ENCODE assay signal across 11 cellular contexts in the genomic region with DNA sequence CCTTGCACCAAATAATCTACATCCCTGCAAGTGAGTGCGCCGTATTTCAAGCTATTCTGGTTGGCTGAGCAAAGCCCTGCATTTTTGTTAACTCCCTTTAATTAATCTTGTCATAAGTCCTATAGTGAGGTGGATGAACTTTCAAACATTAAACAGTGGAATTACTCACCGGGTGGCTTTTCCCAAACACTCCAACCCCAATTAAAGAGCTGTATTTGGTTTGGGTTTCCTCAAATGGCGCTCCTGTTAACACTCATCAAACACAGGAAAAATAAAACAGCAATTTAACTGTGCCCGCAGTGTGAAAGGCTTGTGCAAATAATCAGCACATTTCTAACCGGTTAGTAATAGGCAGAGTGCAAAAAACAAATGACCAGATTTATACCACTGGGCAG.
A peak's percentile ranks its signal among the peaks of the same experiment; 100 is the strongest.
DNase-seq lines count a peak whose midpoint lies in the region; ATAC-seq and TF ChIP-seq lines count a peak whose summit lies in the region.
"Had no signal": no experiment of that assay in that cellular context is flagged by ENCODE, and none has a peak within 500 bp of the region (broad histone marks: within the 10 kb centered on the region; RNA-seq: fewer than 3 reads in every experiment).

No MANE protein-coding gene starts in this region.

- H3K27me3 ChIP-seq in PC-3 (ENCODE audit: low read length) (no peaks in the 10 kb centered on the region), fibroblast of lung (ENCODE audit: control insufficient read depth, insufficient read depth, low read length) (no peaks in the 10 kb centered on the region), H9 (ENCODE audit: insufficient read depth, low read length) (no peaks in the 10 kb centered on the region)

- peak; percentile 5 for DNase-seq in HFFc6
- no peak for DNase-seq in PC-3
- no peak for DNase-seq in fibroblast of lung (ENCODE audit: low read depth in 2 of 2)
- peak; percentile 86 for DNase-seq in retinal pigment epithelial cell (ENCODE audit: low read depth)
- no peak for DNase-seq in NCI-H524 (lab: John Stamatoyannopoulos, UW)
- DNase-seq in natural killer cell = no peak
- DNase-seq in H9 = no peak
- DNase-seq: activated CD4-positive, alpha-beta T cell treated with anti-CD3 and anti-CD28 coated beads, Interleukin-2, amount 50 U/mL, for 48 hours; cerebellar nuclear complex; naive thymus-derived CD4-positive, alpha-beta T cell had no signal

- H3K4me2 ChIP-seq in PC-3 (ENCODE audit: low read length) (peak overlapping the region; percentile 82), fibroblast of lung (ENCODE audit: extremely low read depth, insufficient read depth, low read length) (no peak overlapping the region), H9 (ENCODE audit: insufficient read depth, insufficient read length, low read length) (no peak overlapping the region)

- no peak overlapping the region for H3K23ac ChIP-seq in H9 (ENCODE audit: insufficient read length, low read depth, low read length)

- H3K18ac ChIP-seq in H9 (ENCODE audit: insufficient read length, low read depth, low read length) = no peak overlapping the region

- H3K9me2 ChIP-seq in PC-3 (replicated peaks; ENCODE audit: low read length) = no peaks in the 10 kb centered on the region

- no peak overlapping the region for H2BK12ac ChIP-seq in H9 (ENCODE audit: insufficient read length, low read depth, low read length)

- H3K27me3 Mint-ChIP-seq in HFFc6 (ENCODE audit: insufficient read depth) = peaks cover 7% of the 10 kb centered on the region
- H3K27me3 Mint-ChIP-seq in natural killer cell (ENCODE audit: low read depth in 2 of 2) = no peaks in the 10 kb centered on the region
- no peaks in the 10 kb centered on the region for H3K27me3 Mint-ChIP-seq in H9 (ENCODE audit: low read depth)
- H3K27me3 Mint-ChIP-seq: naive thymus-derived CD4-positive, alpha-beta T cell had no signal

- H3K36me3 Mint-ChIP-seq in HFFc6 (ENCODE audit: low read depth) = no peaks in the 10 kb centered on the region
- H3K36me3 Mint-ChIP-seq in natural killer cell = no peaks in the 10 kb centered on the region
- H3K36me3 Mint-ChIP-seq in H9 (ENCODE audit: insufficient read depth in 1 of 3, low read depth in 3 of 3) = peaks cover 0 to 11% (median 3%) of the 10 kb centered on the region in 3 experiments; a peak in 3 of 7 replicates
- H3K36me3 Mint-ChIP-seq: naive thymus-derived CD4-positive, alpha-beta T cell had no signal

- no peaks in the 10 kb centered on the region for H3K79me1 ChIP-seq in H9 (ENCODE audit: insufficient read depth, low read depth, low read length, poor library complexity, severe bottlenecking)

- TF ChIP-seq CTCF in HFFc6 (IDR thresholded peaks at IDR 0.05) (no peak), PC-3 (conservative IDR thresholded peaks at IDR 0.05; ENCODE audit: low read depth, low read length) (no peak), fibroblast of lung (conservative IDR thresholded peaks at IDR 0.05 in 1 of 2, IDR thresholded peaks at IDR 0.05 in 1 of 2; ENCODE audit: low read depth in 1 of 2, low read length in 2 of 2) (no peak), retinal pigment epithelial cell (conservative IDR thresholded peaks at IDR 0.05; ENCODE audit: low read depth, low read length) (no peak), natural killer cell (IDR thresholded peaks at IDR 0.05) (no peak), H9 (conservative IDR thresholded peaks at IDR 0.05) (no peak)

- H3K27ac ChIP-seq in PC-3 (ENCODE audit: low read length) (peak overlapping the region; percentile 96), fibroblast of lung (ENCODE audit: insufficient read depth, low read length) (peak overlapping the region; percentile 15), H9 (ENCODE audit: insufficient read length, low read depth, low read length) (no peak overlapping the region)

- no peak overlapping the region for H2BK5ac ChIP-seq in H9 (ENCODE audit: insufficient read length, low read length)

- H3T11ph ChIP-seq in H9 (ENCODE audit: low read length) = no peak overlapping the region

- no peak overlapping the region for H3K14ac ChIP-seq in H9 (ENCODE audit: insufficient read depth, low read length)

- no peaks in the 10 kb centered on the region for H3F3A ChIP-seq in PC-3 (ENCODE audit: low read length, unreplicated experiment)

- H2BK20ac ChIP-seq in H9 (ENCODE audit: low read depth, low read length, poor library complexity, severe bottlenecking) = no peak overlapping the region

- H4K20me1 ChIP-seq in PC-3 (ENCODE audit: low read length) = no peaks in the 10 kb centered on the region
- no peaks in the 10 kb centered on the region for H4K20me1 ChIP-seq in fibroblast of lung (ENCODE audit: control insufficient read depth, extremely low read depth, insufficient read depth, low read length)
- H4K20me1 ChIP-seq in H9 (ENCODE audit: control insufficient read depth, insufficient read depth, insufficient read length) = no peaks in the 10 kb centered on the region

- no peaks in the 10 kb centered on the region for H3K36me3 ChIP-seq in PC-3 (ENCODE audit: low read depth, low read length)
- H3K36me3 ChIP-seq in fibroblast of lung (ENCODE audit: control insufficient read depth, insufficient read depth, low read length) = no peaks in the 10 kb centered on the region

- peak overlapping the region; percentile 76 for H3K4me3 Mint-ChIP-seq in HFFc6
- H3K4me3 Mint-ChIP-seq in natural killer cell = no peak overlapping the region
- H3K4me3 Mint-ChIP-seq in H9 = no peak overlapping the region
- H3K4me3 Mint-ChIP-seq: naive thymus-derived CD4-positive, alpha-beta T cell had no signal

- ATAC-seq in PC-3 (peak; percentile 57), natural killer cell (no peak), HG02981 (IDR thresholded peaks at IDR 0.05; ENCODE audit: unreplicated experiment) (no peak)
- ATAC-seq: naive thymus-derived CD4-positive, alpha-beta T cell had no signal

- no peak overlapping the region for H2BK15ac ChIP-seq in H9 (ENCODE audit: low read depth, low read length)

- H3K4me1 ChIP-seq in PC-3 (ENCODE audit: insufficient read depth, low read length) = peaks cover 64% of the 10 kb centered on the region
- H3K4me1 ChIP-seq in fibroblast of lung (ENCODE audit: control insufficient read depth, extremely low read depth, insufficient read depth, low read length) = peaks cover 27% of the 10 kb centered on the region
- H3K4me1 ChIP-seq in H9 (ENCODE audit: insufficient read depth, low read length) = peaks cover 10% of the 10 kb centered on the region

- H3K79me2 ChIP-seq in PC-3 (ENCODE audit: low read length) = no peaks in the 10 kb centered on the region
- no peaks in the 10 kb centered on the region for H3K79me2 ChIP-seq in fibroblast of lung (ENCODE audit: control insufficient read depth, insufficient read depth, low read length)
- H3K79me2 ChIP-seq in H9 (ENCODE audit: insufficient read depth, low read length) = no peaks in the 10 kb centered on the region

- no CpG with 5 or more reads among the region's 6 CpGs for WGBS in H9 (ENCODE audit: extremely low coverage, insufficient read length, low lambda C conversion rate)

- H4K91ac ChIP-seq in H9 (ENCODE audit: insufficient read length, low read depth, low read length) = no peak overlapping the region

- peak overlapping the region; percentile 53 for H3K4me3 ChIP-seq in PC-3 (ENCODE audit: low read length)
- peak overlapping the region in 1 of 4 experiments; percentile 7 for H3K4me3 ChIP-seq in fibroblast of lung (replicated peaks in 1 of 4; ENCODE audit: control extremely low read depth in 1 of 4, insufficient read depth in 1 of 4, low read depth in 3 of 4, low read length in 4 of 4)
- H3K4me3 ChIP-seq in retinal pigment epithelial cell (ENCODE audit: low read length) = peak overlapping the region; percentile 6

- BruUV-seq in PC-3 (replicated peaks; lab: Mats Ljungman, UMichigan) = TSS peak; percentile 46

- H2AFZ ChIP-seq in PC-3 (ENCODE audit: low read length) (peak overlapping the region; percentile 60), fibroblast of lung (ENCODE audit: low read length) (no peak overlapping the region), H9 (ENCODE audit: low read length) (no peak overlapping the region)

- no peak overlapping the region for H3K4ac ChIP-seq in H9 (ENCODE audit: low read depth, low read length)

- no peak overlapping the region for H3K56ac ChIP-seq in H9 (ENCODE audit: insufficient read length, low read depth, low read length)

- H4K8ac ChIP-seq in H9 (replicated peaks; ENCODE audit: insufficient read length, low read depth, low read length) = no peak overlapping the region

- H2BK120ac ChIP-seq in H9 (ENCODE audit: low read depth, low read length, poor library complexity, severe bottlenecking) = no peak overlapping the region

- intact Hi-C loops in PC-3 (cut with micrococcal nuclease) (loop anchor here (1.0 to 10.0 kb wide), 11 partner anchors 38 to 757 kb away; no protein-coding TSS in a partner anchor), natural killer cell (cut with micrococcal nuclease) (no loop called here)

- POLR2A ChIA-PET in PC-3 (lab: Charles Lee; ENCODE audit: unreplicated experiment) = interaction anchor here (0.5 to 1.0 kb wide), 3 partner anchors 14 to 1467 kb away, joined by 3 to 4 read pairs (median 3); no protein-coding TSS in a partner anchor

- no peaks in the 10 kb centered on the region for H3K23me2 ChIP-seq in H9 (ENCODE audit: insufficient read length, low read depth, low read length, poor library complexity, severe bottlenecking)

- H3K9me3 ChIP-seq in PC-3 (ENCODE audit: low read length) (no peaks in the 10 kb centered on the region), fibroblast of lung (ENCODE audit: control insufficient read depth, insufficient read depth, low read depth, low read length) (no peaks in the 10 kb centered on the region), H9 (ENCODE audit: control insufficient read depth, low read depth, low read length) (no peaks in the 10 kb centered on the region)

- H3K9ac ChIP-seq in PC-3 (ENCODE audit: low read length) = peak overlapping the region; percentile 70
- no peak overlapping the region for H3K9ac ChIP-seq in fibroblast of lung (ENCODE audit: insufficient read depth, low read length)
- no peak overlapping the region for H3K9ac ChIP-seq in H9 (ENCODE audit: extremely low read depth, insufficient read length, low read length)

- H3K4me1 Mint-ChIP-seq in HFFc6 (ENCODE audit: low read depth) (peaks cover 56% of the 10 kb centered on the region), natural killer cell (peaks cover 7 to 17% of the 10 kb centered on the region in 2 donors), H9 (peaks cover 58 to 59% of the 10 kb centered on the region in 2 experiments)

- peaks cover 5% of the 10 kb centered on the region; the same call in 1 of the 2 replicates for H3K9me3 Mint-ChIP-seq in HFFc6
- no peaks in the 10 kb centered on the region for H3K9me3 Mint-ChIP-seq in natural killer cell
- peaks cover 2 to 5% of the 10 kb centered on the region in 2 experiments; a peak in 2 of 5 replicates for H3K9me3 Mint-ChIP-seq in H9

- H2AK5ac ChIP-seq in H9 (ENCODE audit: insufficient read length, low read length) = no peak overlapping the region

- no peak overlapping the region for H4K5ac ChIP-seq in H9 (ENCODE audit: insufficient read length, low read depth, low read length)

- CTCF ChIA-PET in PC-3 (lab: Charles Lee) = interaction anchor here (1.0 kb wide), 1 partner anchor 660 kb away, joined by 5 read pairs; no protein-coding TSS in a partner anchor

- H3K27ac Mint-ChIP-seq in HFFc6 (peak overlapping the region; percentile 45), natural killer cell (no peak overlapping the region), H9 (peak overlapping the region in 1 of 3 experiments; percentile 62; a peak in 1 of 7 replicates)
- H3K27ac Mint-ChIP-seq: naive thymus-derived CD4-positive, alpha-beta T cell had no signal

Comparison
In these comparisons a context has a peak if more than half of its experiments do, and no peak if none do; other contexts are left out.
1. DNase-seq: peak in HFFc6 (single experiment) and retinal pigment epithelial cell (single experiment); none in PC-3 (single experiment), fibroblast of lung (0 of 2), NCI-H524 (0 of 2), natural killer cell (single experiment) and H9 (single experiment).